Comparison of ENCODE assay signal across 15 cellular contexts in the genomic region with DNA sequence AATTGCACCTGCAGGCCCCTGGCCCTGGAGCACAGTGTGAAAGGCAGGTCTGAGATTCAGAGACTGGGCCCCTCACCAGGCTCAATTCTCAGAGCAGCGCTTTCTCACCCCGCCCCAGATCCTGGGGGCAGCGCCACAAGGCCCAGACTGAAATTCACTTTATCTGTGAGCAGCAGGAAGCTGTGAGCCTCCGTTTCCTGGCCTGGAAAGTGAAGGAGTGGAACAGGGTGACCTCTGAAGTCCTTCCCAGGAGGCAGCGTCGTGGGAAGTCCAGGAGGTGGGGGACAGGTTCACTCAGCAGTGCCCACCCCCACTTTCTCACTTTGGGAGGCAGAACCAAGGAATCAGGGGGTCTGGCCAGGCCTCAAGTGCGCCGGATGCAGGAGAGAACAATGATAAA.
DNase-seq lines count a peak whose midpoint lies in the region; ATAC-seq, FAIRE-seq and TF ChIP-seq lines count a peak whose summit lies in the region.
"Had no signal": no experiment of that assay in that cellular context is flagged by ENCODE, and none has a peak within 500 bp of the region (broad histone marks: within the 10 kb centered on the region; RNA-seq: fewer than 3 reads in every experiment).

No MANE protein-coding gene starts in this region.

- FAIRE-seq in HTR-8/SVneo (lab: Jason Lieb, UNC) = no peak
- FAIRE-seq: H1 had no signal

- no peak for ATAC-seq in left cardiac atrium

- TF ChIP-seq CTCF in coronary artery (IDR thresholded peaks at IDR 0.05) = no peak

- peak overlapping the region; percentile 9 for H3K18ac ChIP-seq in neuronal stem cell (ENCODE audit: low read length)

- peak overlapping the region; percentile 7 for H3K9ac ChIP-seq in neuronal stem cell (ENCODE audit: low read depth, low read length, poor library complexity)

- H3K27me3 ChIP-seq in neuronal stem cell (ENCODE audit: control insufficient read depth in 3 of 3, insufficient read depth in 3 of 3, low read depth in 1 of 3, low read length in 3 of 3) = peaks cover 0 to 12% (median 6%) of the 10 kb centered on the region in 3 experiments

- H3K79me1 ChIP-seq in neuronal stem cell (ENCODE audit: low read depth, low read length) = no peaks in the 10 kb centered on the region

- intact Hi-C loops in cardiac septum (cut with DNase I) (no loop called here), left cardiac atrium (cut with DNase I) (no loop called here)

- no peak overlapping the region for H3K4me2 ChIP-seq in neuronal stem cell (ENCODE audit: insufficient read depth, low read length, poor library complexity, severe bottlenecking)

- no CpG with 5 or more reads among the region's 8 CpGs for WGBS in neuronal stem cell (ENCODE audit: extremely low coverage in 2 of 2, insufficient read length in 2 of 2, insufficient replicate concordance in 1 of 2), 2 donors

- H3K27ac ChIP-seq in coronary artery = no peak overlapping the region
- no peak overlapping the region for H3K27ac ChIP-seq in neuronal stem cell (replicated peaks; ENCODE audit: low read length)

- in situ Hi-C loops in KBM-7 (cut with MboI; ENCODE audit: low pct_unique_long_range_greater_than_20kb, low sequenced_read_pairs) = no loop called here

- H2BK12ac ChIP-seq in neuronal stem cell (ENCODE audit: low read length) = no peak overlapping the region

- no peak overlapping the region for H3K14ac ChIP-seq in neuronal stem cell (ENCODE audit: low read length)

- DNase-seq in cardiac septum (ENCODE audit: low spot score) = peak; percentile 41
- no peak for DNase-seq in left cardiac atrium
- peak; percentile 52 for DNase-seq in coronary artery (ENCODE audit: low spot score)
- no peak for DNase-seq in neuronal stem cell (ENCODE audit: low spot score)
- DNase-seq in ureter (ENCODE audit: low spot score) = peak; percentile 15
- no peak for DNase-seq in KBM-7
- no peak for DNase-seq in HTR-8/SVneo (ENCODE audit: insufficient read length, low spot score)
- no peak for DNase-seq in LoVo (ENCODE audit: low spot score)
- DNase-seq: DMS 273 treated with DMSO at 0.1 percent for 48 hours, Karpas-422, NCI-H1105 treated with DMSO at 0.1 percent for 48 hours, NCI-H187 treated with DMSO at 0.1 percent for 48 hours, NCI-H2171, NCI-H446 treated with DMSO at 0.1 percent for 48 hours had no signal

- no peak overlapping the region for H2AK5ac ChIP-seq in neuronal stem cell (ENCODE audit: low read depth, low read length)

- no peak overlapping the region for H4K8ac ChIP-seq in neuronal stem cell (ENCODE audit: low read depth, low read length)

- peaks cover 0 to 7% of the 10 kb centered on the region in 2 donors for H3K9me3 ChIP-seq in neuronal stem cell (replicated peaks in 1 of 2; ENCODE audit: control insufficient read depth in 2 of 2, insufficient read depth in 1 of 2, low read depth in 1 of 2, low read length in 2 of 2)

- H3K4ac ChIP-seq in neuronal stem cell (ENCODE audit: low read length) = no peak overlapping the region

- H3K4me3 ChIP-seq in coronary artery (no peak overlapping the region), neuronal stem cell (ENCODE audit: low read length in 2 of 2) (no peak overlapping the region)

- H3K4me1 ChIP-seq in neuronal stem cell (ENCODE audit: control insufficient read depth in 2 of 2, insufficient read depth in 1 of 2, low read depth in 1 of 2, low read length in 2 of 2) = peaks cover 0 to 6% of the 10 kb centered on the region in 2 donors

- no peak overlapping the region for H2BK5ac ChIP-seq in neuronal stem cell (ENCODE audit: low read length)

- no peak overlapping the region for H3K23ac ChIP-seq in neuronal stem cell (ENCODE audit: low read depth, low read length, poor library complexity)

- H2BK120ac ChIP-seq in neuronal stem cell (ENCODE audit: low read depth, low read length) = no peak overlapping the region

- H3K36me3 ChIP-seq in neuronal stem cell (replicated peaks in 1 of 2; ENCODE audit: control insufficient read depth in 2 of 2, insufficient read depth in 2 of 2, low read length in 2 of 2) = no peaks in the 10 kb centered on the region

- H2BK15ac ChIP-seq in neuronal stem cell (ENCODE audit: low read length) = no peak overlapping the region

- no peak overlapping the region for H4K91ac ChIP-seq in neuronal stem cell (ENCODE audit: low read depth, low read length, poor library complexity)

- H2AFZ ChIP-seq in neuronal stem cell (ENCODE audit: low read length) = no peak overlapping the region

Comparison
In these comparisons a context has a peak if more than half of its experiments do, and no peak if none do; other contexts are left out.
1. DNase-seq: peak in cardiac septum (single experiment), coronary artery (single experiment) and ureter (single experiment); none in left cardiac atrium (single experiment), neuronal stem cell (single experiment), KBM-7 (single experiment), HTR-8/SVneo (single experiment) and LoVo (single experiment).